ENCODE assay signal across 25 cellular contexts in the genomic region with DNA sequence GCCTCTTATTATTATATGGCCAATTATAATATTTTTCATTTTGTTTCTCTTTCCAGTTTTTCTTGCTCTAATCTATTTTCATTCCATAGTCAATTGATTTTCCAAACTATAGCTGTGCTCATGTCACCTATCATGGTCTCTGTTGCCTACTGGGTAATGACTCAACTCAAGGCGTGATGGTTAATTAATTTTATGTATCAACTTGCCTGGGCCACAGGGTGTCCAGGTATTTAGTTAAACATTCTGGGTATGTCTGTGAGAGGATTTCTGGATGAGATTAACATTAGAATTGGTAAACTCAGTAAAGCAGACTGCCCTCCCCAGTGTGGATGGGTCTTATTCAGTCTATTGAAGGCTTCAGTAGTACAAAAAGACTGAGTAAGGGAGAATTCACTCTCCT. TPM values are rescaled to one million over a fixed set of nuclear protein-coding genes. Genes with fewer than 3 reads are reported as not detected.
DNase-seq lines count a peak whose midpoint lies in the region; ATAC-seq and TF ChIP-seq lines count a peak whose summit lies in the region.
"Had no signal": no experiment of that assay in that cellular context is flagged by ENCODE, and none has a peak within 500 bp of the region (broad histone marks: within the 10 kb centered on the region; RNA-seq: fewer than 3 reads in every experiment).

No MANE protein-coding gene starts in this region.

- no peak overlapping the region for H2BK12ac ChIP-seq in mesenchymal stem cell (ENCODE audit: low read length in 2 of 2)

- H3K36me3 Mint-ChIP-seq in MCF 10A (ENCODE audit: insufficient read depth, unreplicated experiment), result peaks cover 6% of the 10 kb centered on the region
- no peaks in the 10 kb centered on the region for H3K36me3 Mint-ChIP-seq in chondrocyte (ENCODE audit: low read depth)
- H3K36me3 Mint-ChIP-seq: activated CD8-positive, alpha-beta memory T cell treated with anti-CD3 and anti-CD28 coated beads, Interleukin-2, amount 10 ng/mL, durations not matched to agents 7 days and 5 days; natural killer cell treated with Interleukin-12 subunit alpha and Interleukin-12 subunit beta and Interleukin-15 and Interleukin-18, amount 100 ng/mL, for 72 hours had no signal

- H3K4me1 Mint-ChIP-seq in MCF 10A (ENCODE audit: insufficient read depth, unreplicated experiment), result peaks cover 48% of the 10 kb centered on the region
- H3K4me1 Mint-ChIP-seq in chondrocyte (ENCODE audit: low read depth), result peaks cover 52% of the 10 kb centered on the region
- H3K4me1 Mint-ChIP-seq: activated CD8-positive, alpha-beta memory T cell treated with anti-CD3 and anti-CD28 coated beads, Interleukin-2, amount 10 ng/mL, durations not matched to agents 7 days and 5 days; B cell had no signal

- H3K4me3 Mint-ChIP-seq in MCF 10A (ENCODE audit: unreplicated experiment), result no peak overlapping the region
- H3K4me3 Mint-ChIP-seq in chondrocyte (ENCODE audit: unreplicated experiment), result no peak overlapping the region
- H3K4me3 Mint-ChIP-seq: activated CD8-positive, alpha-beta memory T cell treated with anti-CD3 and anti-CD28 coated beads, Interleukin-2, amount 10 ng/mL, durations not matched to agents 7 days and 5 days; activated naive CD4-positive, alpha-beta T cell treated with anti-CD3 and anti-CD28 coated beads for 36 hours; B cell; dendritic cell treated with granulocyte-macrophage colony-stimulating factor and Interleukin-4, amounts not matched to agents 40 ng/mL and 50 ng/mL, for 4 days; natural killer cell treated with Interleukin-12 subunit alpha and Interleukin-12 subunit beta and Interleukin-15 and Interleukin-18, amount 100 ng/mL, for 72 hours had no signal

- H3K9me3 Mint-ChIP-seq in MCF 10A (ENCODE audit: unreplicated experiment) (no peaks in the 10 kb centered on the region), chondrocyte (ENCODE audit: low read depth) (peaks cover 5% of the 10 kb centered on the region)
- H3K9me3 Mint-ChIP-seq: activated naive CD4-positive, alpha-beta T cell treated with anti-CD3 and anti-CD28 coated beads for 36 hours; dendritic cell treated with granulocyte-macrophage colony-stimulating factor and Interleukin-4, amounts not matched to agents 40 ng/mL and 50 ng/mL, for 4 days had no signal

- H3K4me3 ChIP-seq in breast epithelium (no peak overlapping the region), mesenchymal stem cell (ENCODE audit: insufficient read depth in 1 of 2, low read depth in 1 of 2, low read length in 2 of 2) (no peak overlapping the region), thyroid gland (replicated peaks in 1 of 3) (no peak overlapping the region)
- H3K4me3 ChIP-seq: ovary, SK-N-MC, upper lobe of left lung had no signal

- H3K4me1 ChIP-seq in breast epithelium (no peaks in the 10 kb centered on the region), mesenchymal stem cell (ENCODE audit: control insufficient read depth, insufficient read depth, low read depth, low read length) (peaks cover 10% of the 10 kb centered on the region), thyroid gland (peaks cover 31 to 46% of the 10 kb centered on the region in 2 donors)

- no peak overlapping the region for H3K23ac ChIP-seq in mesenchymal stem cell (ENCODE audit: low read length in 2 of 2)

- DNase-seq in MCF 10A (ENCODE audit: unreplicated experiment) (no peak), breast epithelium (ENCODE audit: low spot score in 2 of 2) (no peak), chondrocyte (ENCODE audit: low spot score) (no peak), mesenchymal stem cell (no peak), thyroid gland (no peak), iPS-NIHi7 (ENCODE audit: extremely low spot score) (no peak), NCI-H146 treated with DMSO at 0.1 percent for 48 hours (lab: John Stamatoyannopoulos, UW; ENCODE audit: unreplicated experiment) (no peak)
- DNase-seq: activated CD4-positive, alpha-beta T cell treated with anti-CD3 and anti-CD28 coated beads for 4 hours; activated CD8-positive, alpha-beta memory T cell treated with anti-CD3 and anti-CD28 coated beads, Interleukin-2, amount 10 ng/mL, durations not matched to agents 7 days and 5 days; activated naive CD4-positive, alpha-beta T cell treated with anti-CD3 and anti-CD28 coated beads for 36 hours; DND-41; head of caudate nucleus; NCI-H146; NCI-H2171; NCI-H526; ovary; RPMI8226; T-helper 2 cell; upper lobe of left lung had no signal

- WGBS in mesenchymal stem cell, result 90% methylated on average over 1 of the region's 1 CpG
- WGBS in thyroid gland, 2 donors, result 94 to 100% methylated on average over 1 of the region's 1 CpG

- H3K9ac ChIP-seq in mesenchymal stem cell (ENCODE audit: low read length), result no peak overlapping the region
- H3K9ac ChIP-seq: KMS-11 had no signal

- H3K27ac Mint-ChIP-seq in MCF 10A (ENCODE audit: low read depth, unreplicated experiment) (peak overlapping the region; percentile 89), chondrocyte (ENCODE audit: unreplicated experiment) (peak overlapping the region; percentile 97)
- H3K27ac Mint-ChIP-seq: activated CD8-positive, alpha-beta memory T cell treated with anti-CD3 and anti-CD28 coated beads, Interleukin-2, amount 10 ng/mL, durations not matched to agents 7 days and 5 days; activated naive CD4-positive, alpha-beta T cell treated with anti-CD3 and anti-CD28 coated beads for 36 hours; B cell; dendritic cell treated with granulocyte-macrophage colony-stimulating factor and Interleukin-4, amounts not matched to agents 40 ng/mL and 50 ng/mL, for 4 days; natural killer cell treated with Interleukin-12 subunit alpha and Interleukin-12 subunit beta and Interleukin-15 and Interleukin-18, amount 100 ng/mL, for 72 hours had no signal

- H3K79me1 ChIP-seq in mesenchymal stem cell (replicated peaks; ENCODE audit: low read length, poor library complexity, severe bottlenecking), result peaks cover 11% of the 10 kb centered on the region

- no peak overlapping the region for H4K91ac ChIP-seq in mesenchymal stem cell (ENCODE audit: low read length)

- no TSS peak for BruUV-seq in MCF 10A (replicated peaks; lab: Mats Ljungman, UMichigan)

- no peak overlapping the region for H4K8ac ChIP-seq in mesenchymal stem cell (ENCODE audit: low read length)

- TF ChIP-seq POLR2A in breast epithelium (IDR thresholded peaks at IDR 0.05) (no peak), thyroid gland (IDR thresholded peaks at IDR 0.05) (no peak)

- intact Hi-C loops in MCF 10A (cut with micrococcal nuclease), result loop anchor here (5.0 kb wide), 1 partner anchor 57 kb away; no protein-coding TSS in a partner anchor
- intact Hi-C loops in breast epithelium (cut with DNase I; ENCODE audit: low total_unique reads), result no loop called here
- intact Hi-C loops in thyroid gland (cut with DNase I), result no loop called here

- no peak overlapping the region for H3K14ac ChIP-seq in mesenchymal stem cell (ENCODE audit: low read length in 2 of 2)

- TF ChIP-seq CTCF in MCF 10A (IDR thresholded peaks at IDR 0.05; ENCODE audit: unreplicated experiment) (no peak), breast epithelium (IDR thresholded peaks at IDR 0.05) (no peak), chondrocyte (IDR thresholded peaks at IDR 0.05) (no peak), thyroid gland (IDR thresholded peaks at IDR 0.05) (no peak)

- POLR2A ChIA-PET in MCF 10A (lab: Yijun Ruan, JAX), result interaction anchor here (0.8 to 2.5 kb wide), 4 partner anchors 8 to 118 kb away, joined by 4 to 23 read pairs (median 7); partner anchors contain the start of gene FHIP1A

- H3K4ac ChIP-seq in mesenchymal stem cell (ENCODE audit: low read depth in 1 of 2, low read length in 2 of 2), result no peak overlapping the region

- H2BK5ac ChIP-seq in mesenchymal stem cell (ENCODE audit: low read depth, low read length, poor library complexity, severe bottlenecking), result no peak overlapping the region

- H3K27me3 ChIP-seq in breast epithelium (no peaks in the 10 kb centered on the region), mesenchymal stem cell (ENCODE audit: control insufficient read depth in 1 of 2, insufficient read depth in 1 of 2, low read length in 2 of 2) (no peaks in the 10 kb centered on the region), thyroid gland (no peaks in the 10 kb centered on the region)
- H3K27me3 ChIP-seq: ovary, upper lobe of left lung had no signal

- ATAC-seq in GM21825 (IDR thresholded peaks at IDR 0.05; ENCODE audit: unreplicated experiment), result no peak
- ATAC-seq: activated CD8-positive, alpha-beta memory T cell treated with anti-CD3 and anti-CD28 coated beads, Interleukin-2, amount 10 ng/mL, durations not matched to agents 7 days and 5 days; natural killer cell treated with Interleukin-12 subunit alpha and Interleukin-12 subunit beta and Interleukin-15 and Interleukin-18, amount 100 ng/mL, for 72 hours had no signal

- no peak overlapping the region for H2BK15ac ChIP-seq in mesenchymal stem cell (ENCODE audit: low read depth, poor library complexity, severe bottlenecking)

- H3K27me3 Mint-ChIP-seq in MCF 10A (ENCODE audit: insufficient read depth, unreplicated experiment) (no peaks in the 10 kb centered on the region), chondrocyte (ENCODE audit: low read depth) (no peaks in the 10 kb centered on the region)

- no peak overlapping the region for H3K4me2 ChIP-seq in mesenchymal stem cell (ENCODE audit: low read length, poor library complexity, severe bottlenecking)
- H3K4me2 ChIP-seq: KMS-11 had no signal

- H3K36me3 ChIP-seq in breast epithelium (no peaks in the 10 kb centered on the region), mesenchymal stem cell (ENCODE audit: control insufficient read depth in 1 of 2, insufficient read depth in 2 of 2, low read depth in 1 of 2, low read length in 2 of 2) (no peaks in the 10 kb centered on the region), thyroid gland (no peaks in the 10 kb centered on the region)
- H3K36me3 ChIP-seq: ovary, upper lobe of left lung had no signal

- peak overlapping the region; percentile 49 for H2BK120ac ChIP-seq in mesenchymal stem cell (ENCODE audit: low read depth, low read length)

- H3K18ac ChIP-seq in mesenchymal stem cell (ENCODE audit: low read depth in 1 of 2, low read length in 2 of 2), result peak overlapping the region in 1 of 2 experiments; percentile 33

- CTCF ChIA-PET in MCF 10A (lab: Yijun Ruan, JAX), result no interaction called here

- H3K27ac ChIP-seq in breast epithelium, result no peak overlapping the region
- H3K27ac ChIP-seq in mesenchymal stem cell (ENCODE audit: low read length, poor library complexity, severe bottlenecking), result peak overlapping the region; percentile 65
- H3K27ac ChIP-seq in thyroid gland, result peak overlapping the region; percentile 81 to 95 (median 91)
- H3K27ac ChIP-seq: KMS-11, ovary, SK-N-MC had no signal

- H3K9me3 ChIP-seq in breast epithelium (no peaks in the 10 kb centered on the region), mesenchymal stem cell (ENCODE audit: control insufficient read depth, low read length) (no peaks in the 10 kb centered on the region), thyroid gland (no peaks in the 10 kb centered on the region)
- H3K9me3 ChIP-seq: ovary, upper lobe of left lung had no signal

- H2AK5ac ChIP-seq in mesenchymal stem cell (ENCODE audit: low read length, severe bottlenecking), result peak overlapping the region; percentile 54

- H2AFZ ChIP-seq in mesenchymal stem cell (ENCODE audit: low read depth, low read length), result no peak overlapping the region

RNA-seq across cellular contexts. Expression of gene FHIP1A, which starts 9.9 kb away (rescaled TPM):
- total RNA-seq in MCF 10A (2022), result 14.8 and 19.8 TPM in 2 replicates
- total RNA-seq in breast epithelium, result 10 to 100 TPM in 2 of 3 donors, under 1 TPM in 1; 0.32 to 50.2 (median 22.3) TPM
- total RNA-seq in chondrocyte, result 1.7 to 4.8 TPM (median 1.8 TPM) in 3 replicates
- 0.03 TPM for polyA plus RNA-seq in mesenchymal stem cell (2013, experiment 1 of 2)
- polyA plus RNA-seq in mesenchymal stem cell (2013, experiment 2 of 2), result 0.04 TPM
- 10 to 100 TPM; 27.3 to 76.6 (median 57.1) TPM for total RNA-seq in thyroid gland
- total RNA-seq: activated CD8-positive, alpha-beta memory T cell treated with anti-CD3 and anti-CD28 coated beads, Interleukin-2, amount 10 ng/mL, durations not matched to agents 7 days and 5 days had no signal

Comparison
In these comparisons a context has a peak if more than half of its experiments do, and no peak if none do; other contexts are left out.
1. H3K27ac ChIP-seq: peak in mesenchymal stem cell (single experiment) and thyroid gland (3 of 3); none in breast epithelium (0 of 2).